10 cellular contexts compared by ENCODE assay signal in genomic region chr5:148913985-148914421, GRCh38.
A peak's percentile ranks its signal among the peaks of the same experiment; 100 is the strongest.
DNase-seq lines count a peak whose midpoint lies in the region; ATAC-seq, FAIRE-seq and TF ChIP-seq lines count a peak whose summit lies in the region.
"Had no signal": no experiment of that assay in that cellular context is flagged by ENCODE, and none has a peak within 500 bp of the region (broad histone marks: within the 10 kb centered on the region; RNA-seq: fewer than 3 reads in every experiment).

No MANE protein-coding gene starts in this region.

- H3K27ac Mint-ChIP-seq in activated CD4-positive, alpha-beta T cell treated with anti-CD3 and anti-CD28 coated beads, Interleukin-2, amount 10 ng/mL, durations not matched to agents 24 days and 14 days, result no peak overlapping the region

- H3K9me3 Mint-ChIP-seq in activated CD4-positive, alpha-beta T cell treated with anti-CD3 and anti-CD28 coated beads, Interleukin-2, amount 10 ng/mL, durations not matched to agents 24 days and 14 days, result no peaks in the 10 kb centered on the region

- ATAC-seq in SK-N-SH treated with all-trans-retinoic acid at 6 μM for 48 hours (peak; percentile 64), foreskin keratinocyte (peak; percentile 49), HG03108 (IDR thresholded peaks at IDR 0.05; ENCODE audit: unreplicated experiment) (no peak)

- no peak for FAIRE-seq in GM12892 (lab: Jason Lieb, UNC)
- FAIRE-seq: islet of Langerhans had no signal

- no peak for TF ChIP-seq CTCF in foreskin keratinocyte (conservative IDR thresholded peaks at IDR 0.05)

- H3K4me3 Mint-ChIP-seq in activated CD4-positive, alpha-beta T cell treated with anti-CD3 and anti-CD28 coated beads, Interleukin-2, amount 10 ng/mL, durations not matched to agents 24 days and 14 days, result no peak overlapping the region

- no peaks in the 10 kb centered on the region for H3K36me3 Mint-ChIP-seq in activated CD4-positive, alpha-beta T cell treated with anti-CD3 and anti-CD28 coated beads, Interleukin-2, amount 10 ng/mL, durations not matched to agents 24 days and 14 days (ENCODE audit: low read depth)

- peak; percentile 82 for DNase-seq in HCEC 1CT
- peak; percentile 99 to 100 for DNase-seq in foreskin keratinocyte
- no peak for DNase-seq in GM12892 (ENCODE audit: insufficient read length)
- DNase-seq in activated CD4-positive, alpha-beta T cell treated with anti-CD3 and anti-CD28 coated beads, Interleukin-2, amount 10 ng/mL, durations not matched to agents 24 days and 14 days, result no peak
- DNase-seq: amygdala, NCI-H187 had no signal

- no peaks in the 10 kb centered on the region for H3K36me3 ChIP-seq in subcutaneous abdominal adipose tissue (ENCODE audit: control insufficient read depth in 5 of 5, insufficient read depth in 5 of 5, low read length in 5 of 5)

- no peak overlapping the region for H3K4me3 ChIP-seq in subcutaneous abdominal adipose tissue (ENCODE audit: low read depth in 1 of 5, low read length in 5 of 5)

- H3K27ac ChIP-seq in foreskin keratinocyte, result peak overlapping the region; percentile 98
- H3K27ac ChIP-seq in subcutaneous abdominal adipose tissue (ENCODE audit: low read depth, low read length), result peak overlapping the region; percentile 90

- H3K4me1 Mint-ChIP-seq in activated CD4-positive, alpha-beta T cell treated with anti-CD3 and anti-CD28 coated beads, Interleukin-2, amount 10 ng/mL, durations not matched to agents 24 days and 14 days, result no peaks in the 10 kb centered on the region

- TF ChIP-seq POLR2A in GM12892 (IDR thresholded peaks at IDR 0.05; ENCODE audit: low read depth, low read length), result no peak

- H3K4me1 ChIP-seq in foreskin keratinocyte (peaks cover 69% of the 10 kb centered on the region), subcutaneous abdominal adipose tissue (ENCODE audit: control insufficient read depth in 5 of 5, insufficient read depth in 5 of 5, low read length in 5 of 5) (peaks cover 17 to 58% (median 50%) of the 10 kb centered on the region in 5 donors)

- no peaks in the 10 kb centered on the region for H3K27me3 ChIP-seq in foreskin keratinocyte
- no peaks in the 10 kb centered on the region for H3K27me3 ChIP-seq in subcutaneous abdominal adipose tissue (ENCODE audit: control insufficient read depth in 5 of 5, insufficient read depth in 4 of 5, low read length in 5 of 5)

- H3K9me3 ChIP-seq in subcutaneous abdominal adipose tissue (ENCODE audit: control insufficient read depth in 5 of 5, low read length in 5 of 5), result no peaks in the 10 kb centered on the region

- H3K9ac ChIP-seq in subcutaneous abdominal adipose tissue (ENCODE audit: low read length in 5 of 5), result no peak overlapping the region

- H3K27me3 Mint-ChIP-seq in activated CD4-positive, alpha-beta T cell treated with anti-CD3 and anti-CD28 coated beads, Interleukin-2, amount 10 ng/mL, durations not matched to agents 24 days and 14 days, result peaks cover 4% of the 10 kb centered on the region

- intact Hi-C loops in activated CD4-positive, alpha-beta T cell treated with anti-CD3 and anti-CD28 coated beads, Interleukin-2, amount 10 ng/mL, durations not matched to agents 24 days and 14 days (cut with micrococcal nuclease), result no loop called here

TF ChIP-seq in SK-N-SH treated with all-trans-retinoic acid at 6 μM for 48 hours, 23 proteins besides CTCF, POLR2A, EP300 and RAD21:
- TF ChIP-seq SNAI2 (CRISPR knock-in tag; IDR thresholded peaks at IDR 0.05), result 0 out of 2 replicates have a peak, but pooled peaks have one; percentile 16
- TF ChIP-seq, protein P1, sequence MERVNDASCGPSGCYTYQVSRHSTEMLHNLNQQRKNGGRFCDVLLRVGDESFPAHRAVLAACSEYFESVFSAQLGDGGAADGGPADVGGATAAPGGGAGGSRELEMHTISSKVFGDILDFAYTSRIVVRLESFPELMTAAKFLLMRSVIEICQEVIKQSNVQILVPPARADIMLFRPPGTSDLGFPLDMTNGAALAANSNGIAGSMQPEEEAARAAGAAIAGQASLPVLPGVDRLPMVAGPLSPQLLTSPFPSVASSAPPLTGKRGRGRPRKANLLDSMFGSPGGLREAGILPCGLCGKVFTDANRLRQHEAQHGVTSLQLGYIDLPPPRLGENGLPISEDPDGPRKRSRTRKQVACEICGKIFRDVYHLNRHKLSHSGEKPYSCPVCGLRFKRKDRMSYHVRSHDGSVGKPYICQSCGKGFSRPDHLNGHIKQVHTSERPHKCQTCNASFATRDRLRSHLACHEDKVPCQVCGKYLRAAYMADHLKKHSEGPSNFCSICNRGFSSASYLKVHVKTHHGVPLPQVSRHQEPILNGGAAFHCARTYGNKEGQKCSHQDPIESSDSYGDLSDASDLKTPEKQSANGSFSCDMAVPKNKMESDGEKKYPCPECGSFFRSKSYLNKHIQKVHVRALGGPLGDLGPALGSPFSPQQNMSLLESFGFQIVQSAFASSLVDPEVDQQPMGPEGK (CRISPR knock-in tag; IDR thresholded peaks at IDR 0.05; ENCODE audit: borderline replicate concordance), result peak; percentile 65; the same call in 1 of the 2 replicates
- peak; percentile 94 for TF ChIP-seq ISL1 (CRISPR knock-in tag; IDR thresholded peaks at IDR 0.05)
- no peak for TF ChIP-seq ARNTL (CRISPR knock-in tag; IDR thresholded peaks at IDR 0.05; ENCODE audit: borderline replicate concordance, low read depth)
- TF ChIP-seq CREB5 (CRISPR knock-in tag; IDR thresholded peaks at IDR 0.05; ENCODE audit: low read depth), result 0 out of 2 replicates have a peak, but pooled peaks have one; percentile 58

Comparison
In these comparisons a context has a peak if more than half of its experiments do, and no peak if none do; other contexts are left out.
1. DNase-seq: peak in HCEC 1CT (single experiment) and foreskin keratinocyte (2 of 2); none in GM12892 (single experiment) and activated CD4-positive, alpha-beta T cell treated with anti-CD3 and anti-CD28 coated beads, Interleukin-2, amount 10 ng/mL, durations not matched to agents 24 days and 14 days (single experiment).